1 cellular context compared by ENCODE assay signal in genomic region chr17:2040942-2041560, GRCh38.
TF ChIP-seq lines count a peak whose summit lies in the region.

No MANE protein-coding gene starts in this region.

TF ChIP-seq in GM12878, 131 proteins besides CTCF, POLR2A, EP300 and RAD21:
- TF ChIP-seq SIN3A (IDR thresholded peaks at IDR 0.05; ENCODE audit: low read depth, low read length): no peak
- TF ChIP-seq ATF2 (IDR thresholded peaks at IDR 0.05; ENCODE audit: low read length): no peak
- no peak for TF ChIP-seq MTA3 (IDR thresholded peaks at IDR 0.05; ENCODE audit: borderline replicate concordance, low read length)
- no peak for TF ChIP-seq MEF2A (IDR thresholded peaks at IDR 0.05; ENCODE audit: insufficient read depth, low read depth, low read length)
- TF ChIP-seq SMAD1 (IDR thresholded peaks at IDR 0.05; ENCODE audit: low read depth, partially characterized antibody): no peak
- TF ChIP-seq MTA2 (IDR thresholded peaks at IDR 0.05; ENCODE audit: low read depth): no peak
- no peak for TF ChIP-seq KAT2A (conservative IDR thresholded peaks at IDR 0.05; ENCODE audit: control insufficient read depth, low read depth, low read length)
- no peak for TF ChIP-seq FOS (IDR thresholded peaks at IDR 0.05; ENCODE audit: borderline replicate concordance, extremely low read depth, insufficient read length)
- no peak for TF ChIP-seq ZZZ3 (IDR thresholded peaks at IDR 0.05; ENCODE audit: control insufficient read depth, insufficient read length, low read depth)
- TF ChIP-seq BHLHE40 (IDR thresholded peaks at IDR 0.05; ENCODE audit: borderline replicate concordance in 1 of 2, low read depth in 2 of 2, low read length in 1 of 2): no peak
- TF ChIP-seq BACH1 (IDR thresholded peaks at IDR 0.05; ENCODE audit: borderline replicate concordance): no peak
- no peak for TF ChIP-seq ESRRA (IDR thresholded peaks at IDR 0.05; ENCODE audit: low read length)
- no peak for TF ChIP-seq E4F1 (IDR thresholded peaks at IDR 0.05; ENCODE audit: borderline replicate concordance, partially characterized antibody)
- no peak for TF ChIP-seq CREB1 (IDR thresholded peaks at IDR 0.05; ENCODE audit: low read depth)
- no peak for TF ChIP-seq SIX5 (IDR thresholded peaks at IDR 0.05; ENCODE audit: low read depth, low read length, severe bottlenecking)
- no peak for TF ChIP-seq HSF1 (IDR thresholded peaks at IDR 0.05; ENCODE audit: low read depth, low read length)
- no peak for TF ChIP-seq SREBF2 (IDR thresholded peaks at IDR 0.05; ENCODE audit: low read length)
